In the genomic region with DNA sequence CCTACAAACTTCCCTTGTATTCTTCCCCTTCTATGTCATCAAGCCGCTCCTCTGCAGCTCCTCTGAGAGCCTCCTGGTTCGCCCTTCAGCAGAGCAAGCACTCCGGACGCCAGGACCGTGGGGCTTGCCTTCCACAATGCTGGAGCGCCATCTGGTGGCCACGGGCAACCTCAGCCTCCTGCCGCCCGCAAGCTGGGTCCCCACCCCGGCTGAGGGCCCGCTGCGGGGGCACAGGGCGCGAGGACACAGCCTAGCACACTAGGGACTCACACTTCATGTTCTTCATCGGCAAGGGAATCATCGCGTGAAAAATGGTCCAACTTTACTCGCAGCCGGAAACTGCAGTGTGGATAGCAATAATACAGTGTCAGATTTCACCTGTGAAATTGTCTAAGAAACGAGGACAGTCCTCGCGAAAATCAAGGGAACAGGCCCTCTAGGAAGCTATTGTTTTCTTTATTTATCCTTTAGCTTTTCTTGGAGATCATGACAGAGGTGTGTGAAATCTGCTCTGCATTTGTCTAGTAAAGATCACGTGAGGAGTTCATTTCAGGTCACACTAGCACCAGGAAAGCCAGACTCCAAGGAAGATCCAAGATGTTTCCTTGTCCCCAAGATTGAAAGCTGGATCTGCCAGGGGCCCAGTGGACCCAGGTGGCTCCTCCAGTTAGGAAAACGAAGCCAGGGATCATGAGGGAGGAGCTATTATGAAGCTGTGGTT, we compare ENCODE assay signal across 8 cellular contexts.
DNase-seq lines count a peak whose midpoint lies in the region; ATAC-seq lines count a peak whose summit lies in the region.

No MANE protein-coding gene starts in this region.

- ATAC-seq in HG03066 (IDR thresholded peaks at IDR 0.05; ENCODE audit: low read depth, unreplicated experiment) = peak; percentile 78

- DNase-seq in SIG-M5 treated with dmso at 0.1 percent for 504 hours (lab: John Stamatoyannopoulos, UW; ENCODE audit: unreplicated experiment) (peak; percentile 90), SIG-M5 (lab: John Stamatoyannopoulos, UW) (no peak), NCI-H2227 (lab: John Stamatoyannopoulos, UW; ENCODE audit: unreplicated experiment) (peak; percentile 94), kidney tubule cell (ENCODE audit: low spot score) (peak; percentile 86)
- DNase-seq in activated CD4-positive, CD25-positive, alpha-beta regulatory T cell treated with anti-CD3 and anti-CD28 coated beads, Interleukin-2, amount 50 U/mL, for 16 hours (ENCODE audit: low read depth, low spot score) = peak; percentile 71
- peak; percentile 73 for DNase-seq in central memory CD4-positive, alpha-beta T cell
- peak; percentile 83 to 95 (median 88) for DNase-seq in stimulated activated CD4-positive, alpha-beta T cell treated with anti-CD3 and anti-CD28 coated beads, Interleukin-1b, Interleukin-23, amount 100 ng/mL, for 24 hours (ENCODE audit: low read depth in 4 of 4, low spot score in 1 of 4)
